ENCODE assay signal across 9 cellular contexts in the genomic region with DNA sequence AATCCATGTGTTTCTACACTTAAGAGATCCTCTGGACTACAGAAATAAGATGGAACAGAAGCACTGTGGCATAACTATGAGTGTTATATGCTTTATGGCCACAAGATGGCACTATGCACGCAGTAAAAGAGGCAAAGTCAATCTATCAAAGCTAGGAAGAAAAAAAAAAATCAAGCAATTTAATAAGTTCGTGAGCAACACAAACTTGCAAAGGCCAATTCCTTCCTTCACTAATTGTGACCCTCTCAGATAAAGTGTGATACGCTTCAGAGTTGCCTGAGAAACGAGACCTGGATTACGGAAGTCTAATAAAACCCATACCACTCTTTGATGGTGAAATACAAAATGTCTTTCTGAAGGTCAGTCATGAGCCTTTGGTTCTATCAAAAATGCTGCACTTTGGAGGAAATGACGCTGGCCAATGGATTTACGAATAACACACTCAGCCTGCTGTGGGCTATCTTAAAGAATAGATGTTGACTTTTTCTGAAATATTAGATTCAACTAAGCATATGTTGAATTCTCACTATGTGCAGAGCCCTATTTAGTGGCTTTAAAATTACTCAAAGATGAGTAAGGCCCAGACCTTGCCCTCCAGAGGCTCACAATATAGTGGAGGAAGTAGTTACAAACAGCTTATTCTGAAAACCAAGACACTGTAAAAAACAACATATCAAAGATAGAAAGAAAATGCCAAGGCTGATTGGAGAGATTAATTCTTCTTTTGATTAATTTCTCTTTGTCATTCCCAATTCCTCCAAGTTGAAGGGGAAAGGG. TPM values are rescaled to one million over a fixed set of nuclear protein-coding genes. Genes with fewer than 3 reads are reported as not detected.
A peak's percentile ranks its signal among the peaks of the same experiment; 100 is the strongest.
DNase-seq lines count a peak whose midpoint lies in the region; ATAC-seq and TF ChIP-seq lines count a peak whose summit lies in the region.
"Had no signal": no experiment of that assay in that cellular context is flagged by ENCODE, and none has a peak within 500 bp of the region (broad histone marks: within the 10 kb centered on the region; RNA-seq: fewer than 3 reads in every experiment).

No MANE protein-coding gene starts in this region.

- TF ChIP-seq CTCF in CD8-positive, alpha-beta T cell (IDR thresholded peaks at IDR 0.05), result peak; percentile 82
- TF ChIP-seq CTCF in adrenal gland (IDR thresholded peaks at IDR 0.05) (peak; percentile 86 to 98 (median 88)), left ventricle myocardium inferior (IDR thresholded peaks at IDR 0.05; ENCODE audit: borderline replicate concordance) (peak; percentile 86)

- H3K4me1 Mint-ChIP-seq in CD8-positive, alpha-beta T cell (ENCODE audit: low read depth), result peaks cover 2% of the 10 kb centered on the region

- no peak overlapping the region for H3K27ac ChIP-seq in CD8-positive, alpha-beta T cell (ENCODE audit: low read depth, low read length)
- H3K27ac ChIP-seq in adrenal gland, result peak overlapping the region in 3 of 5 donors; percentile 21 to 41 (median 38)
- no peak overlapping the region for H3K27ac ChIP-seq in left ventricle myocardium inferior (replicated peaks)

- 2 to 10% (median 9%) methylated on average over 7 of the region's 7 CpGs for WGBS in adrenal gland, 4 donors

- intact Hi-C loops in CD8-positive, alpha-beta T cell (cut with DNase I, micrococcal nuclease), result loop anchor here (1.0 to 10.0 kb wide), 6 partner anchors 166 to 997 kb away; no protein-coding TSS in a partner anchor
- intact Hi-C loops in adrenal gland (cut with DNase I), result loop anchor here (5.0 to 10.0 kb wide), 3 partner anchors 166 to 269 kb away; no protein-coding TSS in a partner anchor
- intact Hi-C loops in left ventricle myocardium inferior (cut with micrococcal nuclease), result loop anchor here (10.0 kb wide), 1 partner anchor 269 kb away; no protein-coding TSS in a partner anchor

- H3K27me3 ChIP-seq in CD8-positive, alpha-beta T cell (ENCODE audit: insufficient read depth, low read length), result no peaks in the 10 kb centered on the region
- no peaks in the 10 kb centered on the region for H3K27me3 ChIP-seq in adrenal gland
- peaks cover 12% of the 10 kb centered on the region for H3K27me3 ChIP-seq in left ventricle myocardium inferior (ENCODE audit: low read depth)

- no peaks in the 10 kb centered on the region for H3K9me3 ChIP-seq in CD8-positive, alpha-beta T cell (ENCODE audit: low read length)
- H3K9me3 ChIP-seq in adrenal gland (replicated peaks in 1 of 3) (no peaks in the 10 kb centered on the region), left ventricle myocardium inferior (replicated peaks) (no peaks in the 10 kb centered on the region)

- no peak overlapping the region for H3K4me3 Mint-ChIP-seq in CD8-positive, alpha-beta T cell
- H3K4me3 Mint-ChIP-seq: stimulated activated naive CD8-positive, alpha-beta T cell treated with anti-CD3 and anti-CD28 coated beads, Interleukin-15, Interleukin-2, amounts not matched to agents 100 ng/mL and 50 ng/mL, for 24 hours had no signal

- H3K27me3 Mint-ChIP-seq in CD8-positive, alpha-beta T cell (ENCODE audit: low read depth), result peaks cover 9% of the 10 kb centered on the region

- no peaks in the 10 kb centered on the region for H3K36me3 ChIP-seq in CD8-positive, alpha-beta T cell (ENCODE audit: insufficient read depth, low read length)
- H3K36me3 ChIP-seq in adrenal gland (replicated peaks in 1 of 2) (no peaks in the 10 kb centered on the region), left ventricle myocardium inferior (no peaks in the 10 kb centered on the region)

- TF ChIP-seq POLR2A in adrenal gland (IDR thresholded peaks at IDR 0.05), result no peak

- ATAC-seq in CD8-positive, alpha-beta T cell, result no peak
- ATAC-seq in GM18517 (IDR thresholded peaks at IDR 0.05; ENCODE audit: unreplicated experiment), result peak; percentile 84
- ATAC-seq in HG03280 (IDR thresholded peaks at IDR 0.05; ENCODE audit: unreplicated experiment), result peak; percentile 67

- DNase-seq in CD8-positive, alpha-beta T cell, result peak in 3 of 7 experiments; percentile 17 to 32 (median 28)
- peak; percentile 46 for DNase-seq in NCI-H774 (lab: John Stamatoyannopoulos, UW)
- DNase-seq in adrenal gland, result peak; percentile 34 to 74 (median 56)
- no peak for DNase-seq in left ventricle myocardium inferior
- DNase-seq in retina, result peak; percentile 71
- no peak for DNase-seq in NCI-H226

- no peaks in the 10 kb centered on the region for H3K36me3 Mint-ChIP-seq in CD8-positive, alpha-beta T cell

- no peaks in the 10 kb centered on the region for H3K4me1 ChIP-seq in CD8-positive, alpha-beta T cell (ENCODE audit: insufficient read depth, low read length)
- H3K4me1 ChIP-seq in adrenal gland (replicated peaks in 1 of 2) (peaks cover 0 to 3% of the 10 kb centered on the region in 2 donors), left ventricle myocardium inferior (no peaks in the 10 kb centered on the region)

- no peaks in the 10 kb centered on the region for H3K9me3 Mint-ChIP-seq in CD8-positive, alpha-beta T cell
- H3K9me3 Mint-ChIP-seq: stimulated activated naive CD8-positive, alpha-beta T cell treated with anti-CD3 and anti-CD28 coated beads, Interleukin-15, Interleukin-2, amounts not matched to agents 100 ng/mL and 50 ng/mL, for 24 hours had no signal

- no peak overlapping the region for H3K27ac Mint-ChIP-seq in CD8-positive, alpha-beta T cell
- H3K27ac Mint-ChIP-seq: stimulated activated naive CD8-positive, alpha-beta T cell treated with anti-CD3 and anti-CD28 coated beads, Interleukin-15, Interleukin-2, amounts not matched to agents 100 ng/mL and 50 ng/mL, for 24 hours had no signal

- H3K4me3 ChIP-seq in CD8-positive, alpha-beta T cell (ENCODE audit: low read depth, low read length), result no peak overlapping the region
- H3K4me3 ChIP-seq in adrenal gland, result no peak overlapping the region
- H3K4me3 ChIP-seq in left ventricle myocardium inferior, result no peak overlapping the region

- CTCF ChIA-PET in CD8-positive, alpha-beta T cell (lab: Charles Lee), result interaction anchor here (0.6 to 2.6 kb wide), 14 partner anchors 8 to 264 kb away, joined by 3 to 13 read pairs (median 4); a partner anchor contains a TSS

- POLR2A ChIA-PET in CD8-positive, alpha-beta T cell (lab: Charles Lee), result no interaction called here

RNA-seq across cellular contexts. Expression of a gene that starts 35.5 kb away (rescaled TPM):
- not detected for total RNA-seq in CD8-positive, alpha-beta T cell
- total RNA-seq in adrenal gland (1 to 10 TPM in 2 of 8 donors, under 1 TPM in 1, not detected in 5; 0.25 to 1.6 (median 1.1) TPM), left ventricle myocardium inferior (not detected)
- under 1 TPM in 2 of 3 donors, not detected in 1; 0.40 to 0.57 TPM for polyA plus RNA-seq in adrenal gland

RNA-seq across cellular contexts. Expression of a gene that starts 58.2 kb away (rescaled TPM):
- total RNA-seq in CD8-positive, alpha-beta T cell, result not detected
- 1 to 10 TPM in 6 of 8 donors, under 1 TPM in 2; 0.56 to 6.8 (median 2.2) TPM for total RNA-seq in adrenal gland
- polyA plus RNA-seq in adrenal gland, result 1 to 10 TPM in 1 of 3 donors, under 1 TPM in 2; 0.32 to 2.3 (median 0.74) TPM
- 42.6 TPM for total RNA-seq in left ventricle myocardium inferior

Comparison
In these comparisons a context has a peak if more than half of its experiments do, and no peak if none do; other contexts are left out.
1. DNase-seq: peak in NCI-H774 (single experiment), adrenal gland (7 of 7) and retina (single experiment); none in left ventricle myocardium inferior (single experiment) and NCI-H226 (single experiment).
2. H3K27ac ChIP-seq: peak in adrenal gland (3 of 5); none in CD8-positive, alpha-beta T cell (single experiment) and left ventricle myocardium inferior (single experiment).
3. Peak in every context shown above with its lines, with median percentiles within 50 percentile points of each other: CTCF ChIP-seq.